In the genomic region with DNA sequence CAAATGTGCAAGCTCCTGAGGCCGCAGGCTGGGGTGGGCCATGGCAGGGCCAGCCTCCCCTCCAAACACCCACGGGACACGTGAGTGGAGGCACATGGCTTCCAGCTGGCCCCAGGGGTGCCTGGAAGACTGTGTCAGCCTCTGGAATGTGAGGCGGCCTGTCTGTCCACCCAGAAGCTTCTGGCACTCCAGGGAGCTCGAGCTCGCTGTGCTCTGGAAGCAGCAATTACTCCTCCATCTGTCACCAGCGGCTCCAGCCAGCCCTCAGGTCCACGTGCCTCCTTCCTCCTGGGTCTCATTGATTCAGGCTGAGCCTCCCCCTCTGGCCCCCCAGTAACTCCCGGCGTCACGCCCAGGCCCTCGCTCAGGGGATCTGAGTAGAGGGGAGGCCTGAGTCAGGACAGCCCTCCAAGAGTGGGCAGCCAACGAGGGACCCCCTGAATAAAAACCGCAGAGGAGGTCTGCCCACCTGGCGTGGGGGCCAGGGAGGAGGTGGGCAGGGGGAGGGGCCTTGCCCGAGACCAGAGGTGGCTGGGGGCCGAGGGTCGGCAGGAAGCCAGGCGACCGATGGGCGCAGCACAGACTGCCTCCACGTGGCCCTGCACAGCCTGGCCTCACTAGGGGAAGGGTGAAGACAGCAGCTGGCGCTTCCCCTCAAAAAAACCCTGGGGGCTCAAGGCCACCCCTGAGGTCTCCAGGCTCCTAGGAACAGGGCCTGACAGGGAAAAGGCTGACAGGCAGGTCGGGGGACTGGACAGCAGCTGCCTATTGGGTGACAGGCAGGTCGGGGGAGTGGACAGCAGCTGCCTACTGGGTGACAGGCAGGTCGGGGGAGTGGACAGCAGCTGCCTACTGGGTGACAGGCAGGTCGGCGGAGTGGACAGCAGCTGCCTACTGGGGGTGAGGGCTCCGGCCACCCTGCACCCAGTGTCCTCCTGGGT, we compare ENCODE assay signal across 1 cellular context.
TF ChIP-seq lines count a peak whose summit lies in the region.

No MANE protein-coding gene starts in this region.

TF ChIP-seq in K562, 482 proteins besides CTCF, POLR2A, EP300 and RAD21 (continues in another document):
- TF ChIP-seq MEIS2 (IDR thresholded peaks at IDR 0.05; ENCODE audit: partially characterized antibody) (peak; percentile 84), ZNF134 (CRISPR knock-in tag; conservative IDR thresholded peaks at IDR 0.05) (peak; percentile 44), ZKSCAN1 (IDR thresholded peaks at IDR 0.05; ENCODE audit: low read depth, low read length) (peak; percentile 98), SMAD4 (CRISPR knock-in tag; conservative IDR thresholded peaks at IDR 0.05) (peak; percentile 65), GTF2A2 (tag; IDR thresholded peaks at IDR 0.05) (no peak), DACH1 (IDR thresholded peaks at IDR 0.05; ENCODE audit: partially characterized antibody) (peak; percentile 42), RBBP5 (IDR thresholded peaks at IDR 0.05; ENCODE audit: borderline replicate concordance, insufficient read depth, low read length, poor library complexity, severe bottlenecking) (peak; percentile 4), CBX1 (IDR thresholded peaks at IDR 0.05; ENCODE audit: low read depth) (no peak), MAZ (CRISPR knock-in tag; conservative IDR thresholded peaks at IDR 0.05 in 1 of 2, IDR thresholded peaks at IDR 0.05 in 1 of 2) (peak in 1 of 2 experiments; percentile 33; a peak in 2 of 4 replicates), SREBF1 (IDR thresholded peaks at IDR 0.05; ENCODE audit: borderline replicate concordance, low read depth, low read length) (no peak), JUND (IDR thresholded peaks at IDR 0.05; ENCODE audit: borderline replicate concordance, low read depth, low read length) (peak; percentile 16; the same call in 1 of the 2 replicates), JUND (tag; IDR thresholded peaks at IDR 0.05; ENCODE audit: borderline replicate concordance, low read depth, low read length) (no peak), ZNF76 (CRISPR knock-in tag; IDR thresholded peaks at IDR 0.05; ENCODE audit: borderline replicate concordance) (peak; percentile 76; the same call in 1 of the 2 replicates), MED1 (CRISPR knock-in tag; IDR thresholded peaks at IDR 0.05; ENCODE audit: borderline replicate concordance) (no peak), TEAD2 (tag; IDR thresholded peaks at IDR 0.05) (0 out of 2 replicates have a peak, but pooled peaks have one; percentile 29), STAG1 (CRISPR knock-in tag; IDR thresholded peaks at IDR 0.05; ENCODE audit: borderline replicate concordance) (0 out of 2 replicates have a peak, but pooled peaks have one; percentile 10), RBFOX2 (IDR thresholded peaks at IDR 0.05; ENCODE audit: low read depth, low read length) (peak; percentile 55), RAD51 (IDR thresholded peaks at IDR 0.05; ENCODE audit: borderline replicate concordance, low read depth) (no peak), DMBX1 (CRISPR knock-in tag; IDR thresholded peaks at IDR 0.05; ENCODE audit: borderline replicate concordance) (peak; percentile 62; the same call in 1 of the 2 replicates), NFIC (IDR thresholded peaks at IDR 0.05) (peak; percentile 31; the same call in 1 of the 2 replicates), ZBTB17 (CRISPR knock-in tag; IDR thresholded peaks at IDR 0.05) (peak; percentile 33; the same call in 1 of the 2 replicates), L3MBTL2 (IDR thresholded peaks at IDR 0.05) (peak; percentile 17; the same call in 1 of the 2 replicates), ZBTB1 (CRISPR knock-in tag; IDR thresholded peaks at IDR 0.05; ENCODE audit: borderline replicate concordance, low read depth) (0 out of 2 replicates have a peak, but pooled peaks have one; percentile 53), ZBED1 (IDR thresholded peaks at IDR 0.05) (peak; percentile 14; the same call in 1 of the 2 replicates), CBFA2T2 (conservative IDR thresholded peaks at IDR 0.05) (no peak)
- TF ChIP-seq, protein P1, sequence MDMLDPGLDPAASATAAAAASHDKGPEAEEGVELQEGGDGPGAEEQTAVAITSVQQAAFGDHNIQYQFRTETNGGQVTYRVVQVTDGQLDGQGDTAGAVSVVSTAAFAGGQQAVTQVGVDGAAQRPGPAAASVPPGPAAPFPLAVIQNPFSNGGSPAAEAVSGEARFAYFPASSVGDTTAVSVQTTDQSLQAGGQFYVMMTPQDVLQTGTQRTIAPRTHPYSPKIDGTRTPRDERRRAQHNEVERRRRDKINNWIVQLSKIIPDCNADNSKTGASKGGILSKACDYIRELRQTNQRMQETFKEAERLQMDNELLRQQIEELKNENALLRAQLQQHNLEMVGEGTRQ (CRISPR knock-in tag; IDR thresholded peaks at IDR 0.05) = peak; percentile 35
- TF ChIP-seq, protein P2, sequence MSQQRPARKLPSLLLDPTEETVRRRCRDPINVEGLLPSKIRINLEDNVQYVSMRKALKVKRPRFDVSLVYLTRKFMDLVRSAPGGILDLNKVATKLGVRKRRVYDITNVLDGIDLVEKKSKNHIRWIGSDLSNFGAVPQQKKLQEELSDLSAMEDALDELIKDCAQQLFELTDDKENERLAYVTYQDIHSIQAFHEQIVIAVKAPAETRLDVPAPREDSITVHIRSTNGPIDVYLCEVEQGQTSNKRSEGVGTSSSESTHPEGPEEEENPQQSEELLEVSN (IDR thresholded peaks at IDR 0.05; ENCODE audit: borderline replicate concordance in 1 of 2, extremely low read depth in 1 of 2, insufficient read depth in 1 of 2, insufficient read length in 1 of 2, low read depth in 1 of 2, low read length in 1 of 2, poor library complexity in 1 of 2, severe bottlenecking in 1 of 2) = peak in 1 of 2 experiments; percentile 21
- TF ChIP-seq, protein P3, sequence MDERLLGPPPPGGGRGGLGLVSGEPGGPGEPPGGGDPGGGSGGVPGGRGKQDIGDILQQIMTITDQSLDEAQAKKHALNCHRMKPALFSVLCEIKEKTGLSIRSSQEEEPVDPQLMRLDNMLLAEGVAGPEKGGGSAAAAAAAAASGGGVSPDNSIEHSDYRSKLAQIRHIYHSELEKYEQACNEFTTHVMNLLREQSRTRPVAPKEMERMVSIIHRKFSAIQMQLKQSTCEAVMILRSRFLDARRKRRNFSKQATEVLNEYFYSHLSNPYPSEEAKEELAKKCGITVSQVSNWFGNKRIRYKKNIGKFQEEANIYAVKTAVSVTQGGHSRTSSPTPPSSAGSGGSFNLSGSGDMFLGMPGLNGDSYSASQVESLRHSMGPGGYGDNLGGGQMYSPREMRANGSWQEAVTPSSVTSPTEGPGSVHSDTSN (CRISPR knock-in tag; IDR thresholded peaks at IDR 0.05; ENCODE audit: low read depth) = peak; percentile 82
- TF ChIP-seq, protein P3 (tag; conservative IDR thresholded peaks at IDR 0.05; ENCODE audit: low read depth) = peak; percentile 79
- TF ChIP-seq, protein P4, sequence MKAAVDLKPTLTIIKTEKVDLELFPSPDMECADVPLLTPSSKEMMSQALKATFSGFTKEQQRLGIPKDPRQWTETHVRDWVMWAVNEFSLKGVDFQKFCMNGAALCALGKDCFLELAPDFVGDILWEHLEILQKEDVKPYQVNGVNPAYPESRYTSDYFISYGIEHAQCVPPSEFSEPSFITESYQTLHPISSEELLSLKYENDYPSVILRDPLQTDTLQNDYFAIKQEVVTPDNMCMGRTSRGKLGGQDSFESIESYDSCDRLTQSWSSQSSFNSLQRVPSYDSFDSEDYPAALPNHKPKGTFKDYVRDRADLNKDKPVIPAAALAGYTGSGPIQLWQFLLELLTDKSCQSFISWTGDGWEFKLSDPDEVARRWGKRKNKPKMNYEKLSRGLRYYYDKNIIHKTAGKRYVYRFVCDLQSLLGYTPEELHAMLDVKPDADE (conservative IDR thresholded peaks at IDR 0.05; ENCODE audit: control insufficient read depth, low read depth, low read length) = 0 out of 2 replicates have a peak, but pooled peaks have one; percentile 0
- TF ChIP-seq, protein P5, sequence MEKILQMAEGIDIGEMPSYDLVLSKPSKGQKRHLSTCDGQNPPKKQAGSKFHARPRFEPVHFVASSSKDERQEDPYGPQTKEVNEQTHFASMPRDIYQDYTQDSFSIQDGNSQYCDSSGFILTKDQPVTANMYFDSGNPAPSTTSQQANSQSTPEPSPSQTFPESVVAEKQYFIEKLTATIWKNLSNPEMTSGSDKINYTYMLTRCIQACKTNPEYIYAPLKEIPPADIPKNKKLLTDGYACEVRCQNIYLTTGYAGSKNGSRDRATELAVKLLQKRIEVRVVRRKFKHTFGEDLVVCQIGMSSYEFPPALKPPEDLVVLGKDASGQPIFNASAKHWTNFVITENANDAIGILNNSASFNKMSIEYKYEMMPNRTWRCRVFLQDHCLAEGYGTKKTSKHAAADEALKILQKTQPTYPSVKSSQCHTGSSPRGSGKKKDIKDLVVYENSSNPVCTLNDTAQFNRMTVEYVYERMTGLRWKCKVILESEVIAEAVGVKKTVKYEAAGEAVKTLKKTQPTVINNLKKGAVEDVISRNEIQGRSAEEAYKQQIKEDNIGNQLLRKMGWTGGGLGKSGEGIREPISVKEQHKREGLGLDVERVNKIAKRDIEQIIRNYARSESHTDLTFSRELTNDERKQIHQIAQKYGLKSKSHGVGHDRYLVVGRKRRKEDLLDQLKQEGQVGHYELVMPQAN (IDR thresholded peaks at IDR 0.05; ENCODE audit: borderline replicate concordance) = peak; percentile 88
- TF ChIP-seq, protein P6, sequence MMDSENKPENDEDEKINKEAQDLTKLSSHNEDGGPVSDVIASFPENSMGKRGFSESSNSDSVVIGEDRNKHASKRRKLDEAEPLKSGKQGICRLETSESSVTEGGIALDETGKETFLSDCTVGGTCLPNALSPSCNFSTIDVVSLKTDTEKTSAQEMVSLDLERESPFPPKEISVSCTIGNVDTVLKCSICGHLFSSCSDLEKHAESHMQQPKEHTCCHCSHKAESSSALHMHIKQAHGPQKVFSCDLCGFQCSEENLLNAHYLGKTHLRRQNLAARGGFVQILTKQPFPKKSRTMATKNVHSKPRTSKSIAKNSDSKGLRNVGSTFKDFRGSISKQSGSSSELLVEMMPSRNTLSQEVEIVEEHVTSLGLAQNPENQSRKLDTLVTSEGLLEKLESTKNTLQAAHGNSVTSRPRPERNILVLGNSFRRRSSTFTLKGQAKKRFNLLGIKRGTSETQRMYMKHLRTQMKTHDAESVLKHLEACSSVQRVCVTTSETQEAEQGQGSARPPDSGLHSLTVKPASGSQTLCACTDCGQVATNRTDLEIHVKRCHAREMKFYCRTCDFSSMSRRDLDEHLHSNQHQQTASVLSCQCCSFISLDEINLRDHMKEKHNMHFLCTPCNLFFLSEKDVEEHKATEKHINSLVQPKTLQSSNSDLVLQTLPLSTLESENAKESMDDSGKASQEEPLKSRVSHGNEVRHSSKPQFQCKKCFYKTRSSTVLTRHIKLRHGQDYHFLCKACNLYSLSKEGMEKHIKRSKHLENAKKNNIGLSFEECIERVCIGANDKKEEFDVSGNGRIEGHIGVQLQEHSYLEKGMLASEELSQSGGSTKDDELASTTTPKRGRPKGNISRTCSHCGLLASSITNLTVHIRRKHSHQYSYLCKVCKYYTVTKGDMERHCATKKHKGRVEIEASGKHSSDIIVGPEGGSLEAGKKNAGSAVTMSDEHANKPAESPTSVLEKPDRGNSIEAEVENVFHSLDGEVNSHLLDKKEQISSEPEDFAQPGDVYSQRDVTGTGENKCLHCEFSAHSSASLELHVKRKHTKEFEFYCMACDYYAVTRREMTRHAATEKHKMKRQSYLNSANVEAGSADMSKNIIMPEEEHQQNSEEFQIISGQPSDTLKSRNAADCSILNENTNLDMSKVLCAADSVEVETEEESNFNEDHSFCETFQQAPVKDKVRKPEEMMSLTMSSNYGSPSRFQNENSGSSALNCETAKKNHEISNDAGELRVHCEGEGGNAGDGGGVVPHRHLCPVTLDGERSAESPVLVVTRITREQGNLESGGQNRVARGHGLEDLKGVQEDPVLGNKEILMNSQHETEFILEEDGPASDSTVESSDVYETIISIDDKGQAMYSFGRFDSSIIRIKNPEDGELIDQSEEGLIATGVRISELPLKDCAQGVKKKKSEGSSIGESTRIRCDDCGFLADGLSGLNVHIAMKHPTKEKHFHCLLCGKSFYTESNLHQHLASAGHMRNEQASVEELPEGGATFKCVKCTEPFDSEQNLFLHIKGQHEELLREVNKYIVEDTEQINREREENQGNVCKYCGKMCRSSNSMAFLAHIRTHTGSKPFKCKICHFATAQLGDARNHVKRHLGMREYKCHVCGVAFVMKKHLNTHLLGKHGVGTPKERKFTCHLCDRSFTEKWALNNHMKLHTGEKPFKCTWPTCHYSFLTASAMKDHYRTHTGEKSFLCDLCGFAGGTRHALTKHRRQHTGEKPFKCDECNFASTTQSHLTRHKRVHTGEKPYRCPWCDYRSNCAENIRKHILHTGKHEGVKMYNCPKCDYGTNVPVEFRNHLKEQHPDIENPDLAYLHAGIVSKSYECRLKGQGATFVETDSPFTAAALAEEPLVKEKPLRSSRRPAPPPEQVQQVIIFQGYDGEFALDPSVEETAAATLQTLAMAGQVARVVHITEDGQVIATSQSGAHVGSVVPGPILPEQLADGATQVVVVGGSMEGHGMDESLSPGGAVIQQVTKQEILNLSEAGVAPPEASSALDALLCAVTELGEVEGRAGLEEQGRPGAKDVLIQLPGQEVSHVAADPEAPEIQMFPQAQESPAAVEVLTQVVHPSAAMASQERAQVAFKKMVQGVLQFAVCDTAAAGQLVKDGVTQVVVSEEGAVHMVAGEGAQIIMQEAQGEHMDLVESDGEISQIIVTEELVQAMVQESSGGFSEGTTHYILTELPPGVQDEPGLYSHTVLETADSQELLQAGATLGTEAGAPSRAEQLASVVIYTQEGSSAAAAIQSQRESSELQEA (IDR thresholded peaks at IDR 0.05; ENCODE audit: low read depth) = no peak
- TF ChIP-seq, protein P7, sequence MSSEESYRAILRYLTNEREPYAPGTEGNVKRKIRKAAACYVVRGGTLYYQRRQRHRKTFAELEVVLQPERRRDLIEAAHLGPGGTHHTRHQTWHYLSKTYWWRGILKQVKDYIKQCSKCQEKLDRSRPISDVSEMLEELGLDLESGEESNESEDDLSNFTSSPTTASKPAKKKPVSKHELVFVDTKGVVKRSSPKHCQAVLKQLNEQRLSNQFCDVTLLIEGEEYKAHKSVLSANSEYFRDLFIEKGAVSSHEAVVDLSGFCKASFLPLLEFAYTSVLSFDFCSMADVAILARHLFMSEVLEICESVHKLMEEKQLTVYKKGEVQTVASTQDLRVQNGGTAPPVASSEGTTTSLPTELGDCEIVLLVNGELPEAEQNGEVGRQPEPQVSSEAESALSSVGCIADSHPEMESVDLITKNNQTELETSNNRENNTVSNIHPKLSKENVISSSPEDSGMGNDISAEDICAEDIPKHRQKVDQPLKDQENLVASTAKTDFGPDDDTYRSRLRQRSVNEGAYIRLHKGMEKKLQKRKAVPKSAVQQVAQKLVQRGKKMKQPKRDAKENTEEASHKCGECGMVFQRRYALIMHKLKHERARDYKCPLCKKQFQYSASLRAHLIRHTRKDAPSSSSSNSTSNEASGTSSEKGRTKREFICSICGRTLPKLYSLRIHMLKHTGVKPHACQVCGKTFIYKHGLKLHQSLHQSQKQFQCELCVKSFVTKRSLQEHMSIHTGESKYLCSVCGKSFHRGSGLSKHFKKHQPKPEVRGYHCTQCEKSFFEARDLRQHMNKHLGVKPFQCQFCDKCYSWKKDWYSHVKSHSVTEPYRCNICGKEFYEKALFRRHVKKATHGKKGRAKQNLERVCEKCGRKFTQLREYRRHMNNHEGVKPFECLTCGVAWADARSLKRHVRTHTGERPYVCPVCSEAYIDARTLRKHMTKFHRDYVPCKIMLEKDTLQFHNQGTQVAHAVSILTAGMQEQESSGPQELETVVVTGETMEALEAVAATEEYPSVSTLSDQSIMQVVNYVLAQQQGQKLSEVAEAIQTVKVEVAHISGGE (CRISPR knock-in tag; IDR thresholded peaks at IDR 0.05) = 0 out of 6 replicates have a peak, but pooled peaks of 1 of the 3 experiments have one; percentile 18
